1 cellular context compared by ENCODE assay signal in the genomic region with DNA sequence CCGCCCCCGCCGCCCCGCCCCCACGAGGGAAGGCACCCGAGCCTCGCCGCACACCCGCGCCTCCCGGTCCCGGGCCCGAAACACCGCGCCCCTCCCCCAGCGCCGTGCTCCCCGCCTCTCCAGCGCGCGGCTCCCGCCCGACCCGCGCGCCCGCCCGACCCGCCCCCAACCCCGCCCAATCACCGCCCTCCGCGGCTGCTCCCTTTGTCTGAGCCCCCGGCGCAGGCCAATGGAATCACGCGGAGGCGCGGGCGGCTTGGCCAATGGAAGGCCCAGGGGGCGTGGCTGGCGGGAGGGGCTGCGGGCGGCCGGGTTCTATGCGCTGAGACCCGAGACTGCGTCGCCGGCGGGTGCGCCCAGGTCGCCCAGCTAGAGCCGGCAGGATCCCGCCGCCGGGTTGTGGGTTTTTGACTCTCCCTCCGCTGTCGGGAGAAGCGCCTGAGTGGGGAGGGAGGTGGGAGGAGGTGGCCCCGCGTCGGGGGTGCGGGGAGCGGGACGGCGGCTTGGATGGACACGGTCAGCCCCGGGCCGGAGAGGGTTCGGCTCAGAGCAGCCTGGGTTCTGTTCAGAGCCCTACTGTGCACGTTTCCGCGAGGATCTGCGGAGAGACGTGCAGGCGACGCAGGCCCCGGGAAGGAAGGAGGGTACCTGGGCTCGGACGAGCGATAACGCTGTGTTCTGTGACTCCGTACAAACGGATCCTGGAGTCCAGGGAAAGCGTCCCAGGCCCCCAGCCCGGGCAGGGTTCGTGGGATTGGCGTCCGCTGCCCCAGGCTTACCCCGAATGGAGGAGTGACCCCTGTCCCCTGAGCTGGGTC.
TF ChIP-seq lines count a peak whose summit lies in the region.

No MANE protein-coding gene starts in this region.

TF ChIP-seq in HepG2, 621 proteins besides CTCF, POLR2A, EP300 and RAD21 (continued from another document and continues in another):
- TF ChIP-seq, protein P1, sequence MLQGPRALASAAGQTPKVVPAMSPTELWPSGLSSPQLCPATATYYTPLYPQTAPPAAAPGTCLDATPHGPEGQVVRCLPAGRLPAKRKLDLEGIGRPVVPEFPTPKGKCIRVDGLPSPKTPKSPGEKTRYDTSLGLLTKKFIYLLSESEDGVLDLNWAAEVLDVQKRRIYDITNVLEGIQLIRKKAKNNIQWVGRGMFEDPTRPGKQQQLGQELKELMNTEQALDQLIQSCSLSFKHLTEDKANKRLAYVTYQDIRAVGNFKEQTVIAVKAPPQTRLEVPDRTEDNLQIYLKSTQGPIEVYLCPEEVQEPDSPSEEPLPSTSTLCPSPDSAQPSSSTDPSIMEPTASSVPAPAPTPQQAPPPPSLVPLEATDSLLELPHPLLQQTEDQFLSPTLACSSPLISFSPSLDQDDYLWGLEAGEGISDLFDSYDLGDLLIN (CRISPR knock-in tag; IDR thresholded peaks at IDR 0.05; ENCODE audit: borderline replicate concordance), result 0 out of 2 replicates have a peak, but pooled peaks have one; percentile 66
- TF ChIP-seq ZNF256 (CRISPR knock-in tag; conservative IDR thresholded peaks at IDR 0.05) (no peak), ZNF468 (CRISPR knock-in tag; IDR thresholded peaks at IDR 0.05) (no peak), SP4 (CRISPR knock-in tag; IDR thresholded peaks at IDR 0.05) (peak; percentile 77; the same call in 1 of the 2 replicates), ZNF30 (CRISPR knock-in tag; IDR thresholded peaks at IDR 0.05) (no peak), EEA1 (CRISPR knock-in tag; IDR thresholded peaks at IDR 0.05; ENCODE audit: borderline replicate concordance) (0 out of 2 replicates have a peak, but pooled peaks have one; percentile 75), MTF2 (CRISPR knock-in tag; IDR thresholded peaks at IDR 0.05; ENCODE audit: borderline replicate concordance) (no peak; the same call in 1 of the 2 replicates), ONECUT2 (CRISPR knock-in tag; IDR thresholded peaks at IDR 0.05) (no peak), SP1 (IDR thresholded peaks at IDR 0.05) (no peak), SP1 (CRISPR knock-in tag; IDR thresholded peaks at IDR 0.05) (peak; percentile 96), BHLHE40 (IDR thresholded peaks at IDR 0.05; ENCODE audit: low read length) (0 out of 2 replicates have a peak, but pooled peaks have one; percentile 6), ARHGAP35 (CRISPR knock-in tag; IDR thresholded peaks at IDR 0.05; ENCODE audit: borderline replicate concordance) (no peak), BCL6 (CRISPR knock-in tag; IDR thresholded peaks at IDR 0.05) (peak; percentile 69), ZNF382 (CRISPR knock-in tag; IDR thresholded peaks at IDR 0.05; ENCODE audit: borderline replicate concordance) (no peak), BRCA1 (CRISPR knock-in tag; IDR thresholded peaks at IDR 0.05) (no peak), ZNF713 (CRISPR knock-in tag; IDR thresholded peaks at IDR 0.05) (0 out of 2 replicates have a peak, but pooled peaks have one; percentile 37), YY1 (IDR thresholded peaks at IDR 0.05; ENCODE audit: insufficient read depth, insufficient replicate concordance, low read depth, low read length) (peak; percentile 35), SKI (IDR thresholded peaks at IDR 0.05; ENCODE audit: partially characterized antibody) (peak; percentile 17), ZNF816 (CRISPR knock-in tag; IDR thresholded peaks at IDR 0.05; ENCODE audit: borderline replicate concordance) (no peak), MTA1 (CRISPR knock-in tag; IDR thresholded peaks at IDR 0.05; ENCODE audit: borderline replicate concordance) (no peak)
- TF ChIP-seq, protein P2, sequence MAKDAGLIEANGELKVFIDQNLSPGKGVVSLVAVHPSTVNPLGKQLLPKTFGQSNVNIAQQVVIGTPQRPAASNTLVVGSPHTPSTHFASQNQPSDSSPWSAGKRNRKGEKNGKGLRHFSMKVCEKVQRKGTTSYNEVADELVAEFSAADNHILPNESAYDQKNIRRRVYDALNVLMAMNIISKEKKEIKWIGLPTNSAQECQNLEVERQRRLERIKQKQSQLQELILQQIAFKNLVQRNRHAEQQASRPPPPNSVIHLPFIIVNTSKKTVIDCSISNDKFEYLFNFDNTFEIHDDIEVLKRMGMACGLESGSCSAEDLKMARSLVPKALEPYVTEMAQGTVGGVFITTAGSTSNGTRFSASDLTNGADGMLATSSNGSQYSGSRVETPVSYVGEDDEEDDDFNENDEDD (CRISPR knock-in tag; IDR thresholded peaks at IDR 0.05; ENCODE audit: borderline replicate concordance), result peak; percentile 39; the same call in 1 of the 2 replicates
- TF ChIP-seq, protein P3, sequence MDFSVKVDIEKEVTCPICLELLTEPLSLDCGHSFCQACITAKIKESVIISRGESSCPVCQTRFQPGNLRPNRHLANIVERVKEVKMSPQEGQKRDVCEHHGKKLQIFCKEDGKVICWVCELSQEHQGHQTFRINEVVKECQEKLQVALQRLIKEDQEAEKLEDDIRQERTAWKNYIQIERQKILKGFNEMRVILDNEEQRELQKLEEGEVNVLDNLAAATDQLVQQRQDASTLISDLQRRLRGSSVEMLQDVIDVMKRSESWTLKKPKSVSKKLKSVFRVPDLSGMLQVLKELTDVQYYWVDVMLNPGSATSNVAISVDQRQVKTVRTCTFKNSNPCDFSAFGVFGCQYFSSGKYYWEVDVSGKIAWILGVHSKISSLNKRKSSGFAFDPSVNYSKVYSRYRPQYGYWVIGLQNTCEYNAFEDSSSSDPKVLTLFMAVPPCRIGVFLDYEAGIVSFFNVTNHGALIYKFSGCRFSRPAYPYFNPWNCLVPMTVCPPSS (IDR thresholded peaks at IDR 0.05), result no peak
- TF ChIP-seq, protein P4, sequence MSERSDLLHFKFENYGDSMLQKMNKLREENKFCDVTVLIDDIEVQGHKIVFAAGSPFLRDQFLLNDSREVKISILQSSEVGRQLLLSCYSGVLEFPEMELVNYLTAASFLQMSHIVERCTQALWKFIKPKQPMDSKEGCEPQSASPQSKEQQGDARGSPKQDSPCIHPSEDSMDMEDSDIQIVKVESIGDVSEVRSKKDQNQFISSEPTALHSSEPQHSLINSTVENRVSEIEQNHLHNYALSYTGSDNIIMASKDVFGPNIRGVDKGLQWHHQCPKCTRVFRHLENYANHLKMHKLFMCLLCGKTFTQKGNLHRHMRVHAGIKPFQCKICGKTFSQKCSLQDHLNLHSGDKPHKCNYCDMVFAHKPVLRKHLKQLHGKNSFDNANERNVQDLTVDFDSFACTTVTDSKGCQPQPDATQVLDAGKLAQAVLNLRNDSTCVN (CRISPR knock-in tag; IDR thresholded peaks at IDR 0.05; ENCODE audit: borderline replicate concordance), result no peak; the same call in 1 of the 2 replicates
- TF ChIP-seq, protein P5, sequence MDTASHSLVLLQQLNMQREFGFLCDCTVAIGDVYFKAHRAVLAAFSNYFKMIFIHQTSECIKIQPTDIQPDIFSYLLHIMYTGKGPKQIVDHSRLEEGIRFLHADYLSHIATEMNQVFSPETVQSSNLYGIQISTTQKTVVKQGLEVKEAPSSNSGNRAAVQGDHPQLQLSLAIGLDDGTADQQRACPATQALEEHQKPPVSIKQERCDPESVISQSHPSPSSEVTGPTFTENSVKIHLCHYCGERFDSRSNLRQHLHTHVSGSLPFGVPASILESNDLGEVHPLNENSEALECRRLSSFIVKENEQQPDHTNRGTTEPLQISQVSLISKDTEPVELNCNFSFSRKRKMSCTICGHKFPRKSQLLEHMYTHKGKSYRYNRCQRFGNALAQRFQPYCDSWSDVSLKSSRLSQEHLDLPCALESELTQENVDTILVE (CRISPR knock-in tag; IDR thresholded peaks at IDR 0.05), result peak; percentile 91; the same call in 1 of the 2 replicates
- TF ChIP-seq, protein P6, sequence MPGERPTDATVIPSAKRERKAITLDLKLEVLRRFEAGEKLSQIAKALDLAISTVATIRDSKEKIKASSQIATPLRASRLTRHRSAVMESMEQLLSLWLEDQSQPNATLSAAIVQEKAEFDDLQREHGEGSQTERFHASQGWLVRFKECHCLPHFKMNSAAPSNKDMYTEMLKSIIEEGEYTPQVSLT (CRISPR knock-in tag; IDR thresholded peaks at IDR 0.05; ENCODE audit: borderline replicate concordance, low read depth), result no peak
- TF ChIP-seq, protein P7, sequence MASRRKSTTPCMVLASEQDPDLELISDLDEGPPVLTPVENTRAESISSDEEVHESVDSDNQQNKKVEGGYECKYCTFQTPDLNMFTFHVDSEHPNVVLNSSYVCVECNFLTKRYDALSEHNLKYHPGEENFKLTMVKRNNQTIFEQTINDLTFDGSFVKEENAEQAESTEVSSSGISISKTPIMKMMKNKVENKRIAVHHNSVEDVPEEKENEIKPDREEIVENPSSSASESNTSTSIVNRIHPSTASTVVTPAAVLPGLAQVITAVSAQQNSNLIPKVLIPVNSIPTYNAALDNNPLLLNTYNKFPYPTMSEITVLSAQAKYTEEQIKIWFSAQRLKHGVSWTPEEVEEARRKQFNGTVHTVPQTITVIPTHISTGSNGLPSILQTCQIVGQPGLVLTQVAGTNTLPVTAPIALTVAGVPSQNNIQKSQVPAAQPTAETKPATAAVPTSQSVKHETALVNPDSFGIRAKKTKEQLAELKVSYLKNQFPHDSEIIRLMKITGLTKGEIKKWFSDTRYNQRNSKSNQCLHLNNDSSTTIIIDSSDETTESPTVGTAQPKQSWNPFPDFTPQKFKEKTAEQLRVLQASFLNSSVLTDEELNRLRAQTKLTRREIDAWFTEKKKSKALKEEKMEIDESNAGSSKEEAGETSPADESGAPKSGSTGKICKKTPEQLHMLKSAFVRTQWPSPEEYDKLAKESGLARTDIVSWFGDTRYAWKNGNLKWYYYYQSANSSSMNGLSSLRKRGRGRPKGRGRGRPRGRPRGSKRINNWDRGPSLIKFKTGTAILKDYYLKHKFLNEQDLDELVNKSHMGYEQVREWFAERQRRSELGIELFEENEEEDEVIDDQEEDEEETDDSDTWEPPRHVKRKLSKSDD (CRISPR knock-in tag; IDR thresholded peaks at IDR 0.05; ENCODE audit: low read depth), result 0 out of 2 replicates have a peak, but pooled peaks have one; percentile 33
- TF ChIP-seq, protein P8, sequence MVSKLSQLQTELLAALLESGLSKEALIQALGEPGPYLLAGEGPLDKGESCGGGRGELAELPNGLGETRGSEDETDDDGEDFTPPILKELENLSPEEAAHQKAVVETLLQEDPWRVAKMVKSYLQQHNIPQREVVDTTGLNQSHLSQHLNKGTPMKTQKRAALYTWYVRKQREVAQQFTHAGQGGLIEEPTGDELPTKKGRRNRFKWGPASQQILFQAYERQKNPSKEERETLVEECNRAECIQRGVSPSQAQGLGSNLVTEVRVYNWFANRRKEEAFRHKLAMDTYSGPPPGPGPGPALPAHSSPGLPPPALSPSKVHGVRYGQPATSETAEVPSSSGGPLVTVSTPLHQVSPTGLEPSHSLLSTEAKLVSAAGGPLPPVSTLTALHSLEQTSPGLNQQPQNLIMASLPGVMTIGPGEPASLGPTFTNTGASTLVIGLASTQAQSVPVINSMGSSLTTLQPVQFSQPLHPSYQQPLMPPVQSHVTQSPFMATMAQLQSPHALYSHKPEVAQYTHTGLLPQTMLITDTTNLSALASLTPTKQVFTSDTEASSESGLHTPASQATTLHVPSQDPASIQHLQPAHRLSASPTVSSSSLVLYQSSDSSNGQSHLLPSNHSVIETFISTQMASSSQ (IDR thresholded peaks at IDR 0.05; ENCODE audit: low read depth), result no peak
- TF ChIP-seq, protein P8 (CRISPR knock-in tag; IDR thresholded peaks at IDR 0.05; ENCODE audit: borderline replicate concordance), result 0 out of 2 replicates have a peak, but pooled peaks have one; percentile 42
- TF ChIP-seq, protein P9, sequence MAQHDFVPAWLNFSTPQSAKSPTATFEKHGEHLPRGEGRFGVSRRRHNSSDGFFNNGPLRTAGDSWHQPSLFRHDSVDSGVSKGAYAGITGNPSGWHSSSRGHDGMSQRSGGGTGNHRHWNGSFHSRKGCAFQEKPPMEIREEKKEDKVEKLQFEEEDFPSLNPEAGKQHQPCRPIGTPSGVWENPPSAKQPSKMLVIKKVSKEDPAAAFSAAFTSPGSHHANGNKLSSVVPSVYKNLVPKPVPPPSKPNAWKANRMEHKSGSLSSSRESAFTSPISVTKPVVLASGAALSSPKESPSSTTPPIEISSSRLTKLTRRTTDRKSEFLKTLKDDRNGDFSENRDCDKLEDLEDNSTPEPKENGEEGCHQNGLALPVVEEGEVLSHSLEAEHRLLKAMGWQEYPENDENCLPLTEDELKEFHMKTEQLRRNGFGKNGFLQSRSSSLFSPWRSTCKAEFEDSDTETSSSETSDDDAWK (CRISPR knock-in tag; IDR thresholded peaks at IDR 0.05), result no peak
- TF ChIP-seq, protein P10, sequence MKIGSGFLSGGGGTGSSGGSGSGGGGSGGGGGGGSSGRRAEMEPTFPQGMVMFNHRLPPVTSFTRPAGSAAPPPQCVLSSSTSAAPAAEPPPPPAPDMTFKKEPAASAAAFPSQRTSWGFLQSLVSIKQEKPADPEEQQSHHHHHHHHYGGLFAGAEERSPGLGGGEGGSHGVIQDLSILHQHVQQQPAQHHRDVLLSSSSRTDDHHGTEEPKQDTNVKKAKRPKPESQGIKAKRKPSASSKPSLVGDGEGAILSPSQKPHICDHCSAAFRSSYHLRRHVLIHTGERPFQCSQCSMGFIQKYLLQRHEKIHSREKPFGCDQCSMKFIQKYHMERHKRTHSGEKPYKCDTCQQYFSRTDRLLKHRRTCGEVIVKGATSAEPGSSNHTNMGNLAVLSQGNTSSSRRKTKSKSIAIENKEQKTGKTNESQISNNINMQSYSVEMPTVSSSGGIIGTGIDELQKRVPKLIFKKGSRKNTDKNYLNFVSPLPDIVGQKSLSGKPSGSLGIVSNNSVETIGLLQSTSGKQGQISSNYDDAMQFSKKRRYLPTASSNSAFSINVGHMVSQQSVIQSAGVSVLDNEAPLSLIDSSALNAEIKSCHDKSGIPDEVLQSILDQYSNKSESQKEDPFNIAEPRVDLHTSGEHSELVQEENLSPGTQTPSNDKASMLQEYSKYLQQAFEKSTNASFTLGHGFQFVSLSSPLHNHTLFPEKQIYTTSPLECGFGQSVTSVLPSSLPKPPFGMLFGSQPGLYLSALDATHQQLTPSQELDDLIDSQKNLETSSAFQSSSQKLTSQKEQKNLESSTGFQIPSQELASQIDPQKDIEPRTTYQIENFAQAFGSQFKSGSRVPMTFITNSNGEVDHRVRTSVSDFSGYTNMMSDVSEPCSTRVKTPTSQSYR (CRISPR knock-in tag; IDR thresholded peaks at IDR 0.05; ENCODE audit: borderline replicate concordance), result peak; percentile 90
